16 cellular contexts compared by ENCODE assay signal in genomic region chr3:17770682-17771081, GRCh38. TPM values are rescaled to one million over a fixed set of nuclear protein-coding genes. Genes with fewer than 3 reads are reported as not detected.
A peak's percentile ranks its signal among the peaks of the same experiment; 100 is the strongest.
DNase-seq lines count a peak whose midpoint lies in the region; ATAC-seq, FAIRE-seq and TF ChIP-seq lines count a peak whose summit lies in the region.
"Had no signal": no experiment of that assay in that cellular context is flagged by ENCODE, and none has a peak within 500 bp of the region (broad histone marks: within the 10 kb centered on the region; RNA-seq: fewer than 3 reads in every experiment).

No MANE protein-coding gene starts in this region.

- H3K27ac Mint-ChIP-seq in endodermal cell, result no peak overlapping the region
- H3K27ac Mint-ChIP-seq: B cell; CD4-positive, alpha-beta memory T cell had no signal

- FAIRE-seq in A549 (lab: Jason Lieb, UNC), result no peak
- FAIRE-seq: GM12878 had no signal

- H2AFZ ChIP-seq in KMS-11 (ENCODE audit: low read depth) (peak overlapping the region; percentile 30; the same call in 1 of the 2 replicates), smooth muscle cell (ENCODE audit: low read depth) (peak overlapping the region; percentile 84)

- no peak for TF ChIP-seq RAD21 in A549 (conservative IDR thresholded peaks at IDR 0.05 in 1 of 2, IDR thresholded peaks at IDR 0.05 in 1 of 2)

- no peaks in the 10 kb centered on the region for H3K36me3 ChIP-seq in KMS-11 (ENCODE audit: insufficient read depth)
- H3K36me3 ChIP-seq in smooth muscle cell (ENCODE audit: low read depth), result no peaks in the 10 kb centered on the region
- no peaks in the 10 kb centered on the region for H3K36me3 ChIP-seq in endodermal cell (ENCODE audit: control insufficient read depth, insufficient read depth, low read length)

- H3K27me3 ChIP-seq in KMS-11 (ENCODE audit: insufficient read depth, low read depth) (no peaks in the 10 kb centered on the region), smooth muscle cell (ENCODE audit: low read depth) (no peaks in the 10 kb centered on the region), endodermal cell (ENCODE audit: control insufficient read depth, insufficient read depth, low read length, poor library complexity, severe bottlenecking) (no peaks in the 10 kb centered on the region)

- H3K4me2 ChIP-seq in A549, result no peak overlapping the region
- 0 out of 2 replicates have a peak overlapping the region, but pooled peaks have one; percentile 23 for H3K4me2 ChIP-seq in KMS-11
- no peak overlapping the region for H3K4me2 ChIP-seq in smooth muscle cell
- H3K4me2 ChIP-seq: GM23338 had no signal

- no peaks in the 10 kb centered on the region for H4K20me1 ChIP-seq in KMS-11 (ENCODE audit: insufficient read depth)
- H4K20me1 ChIP-seq in smooth muscle cell (ENCODE audit: low read depth), result no peaks in the 10 kb centered on the region

- H3K9me3 ChIP-seq in A549, result no peaks in the 10 kb centered on the region
- H3K9me3 ChIP-seq in smooth muscle cell (replicated peaks; ENCODE audit: low read depth), result no peaks in the 10 kb centered on the region
- H3K9me3 ChIP-seq in endodermal cell (ENCODE audit: control insufficient read depth, low read length), result peaks cover 12% of the 10 kb centered on the region

- no peaks in the 10 kb centered on the region for H3K79me2 ChIP-seq in KMS-11 (ENCODE audit: insufficient read depth, low read depth)
- H3K79me2 ChIP-seq in smooth muscle cell (ENCODE audit: low read depth), result no peaks in the 10 kb centered on the region

- H3K27ac ChIP-seq in A549, result peak overlapping the region; percentile 50 to 72; a peak in 3 of 6 replicates
- H3K27ac ChIP-seq in KMS-11, result no peak overlapping the region
- no peak overlapping the region for H3K27ac ChIP-seq in smooth muscle cell (ENCODE audit: low read depth)
- no peak overlapping the region for H3K27ac ChIP-seq in endodermal cell (ENCODE audit: low read depth, low read length)
- H3K27ac ChIP-seq: C4-2B had no signal

- no peaks in the 10 kb centered on the region for H3F3A ChIP-seq in smooth muscle cell (ENCODE audit: low read depth)

- CTCF ChIA-PET in A549 (lab: Yijun Ruan, JAX), result no interaction called here

- no peak for ATAC-seq in A549
- ATAC-seq: GM12878, GM23338 had no signal

- TF ChIP-seq CTCF in A549 (IDR thresholded peaks at IDR 0.05) (no peak), KMS-11 (conservative IDR thresholded peaks at IDR 0.05; ENCODE audit: low read depth, low read length) (no peak), smooth muscle cell (IDR thresholded peaks at IDR 0.05; ENCODE audit: borderline replicate concordance, insufficient read depth, poor library complexity, severe bottlenecking) (no peak), endodermal cell (conservative IDR thresholded peaks at IDR 0.05) (no peak)

- H3K9ac ChIP-seq in KMS-11 (no peak overlapping the region), smooth muscle cell (ENCODE audit: low read depth) (no peak overlapping the region), endodermal cell (ENCODE audit: extremely low read depth, low read length, poor library complexity, severe bottlenecking) (no peak overlapping the region)

- DNase-seq in A549 (ENCODE audit: low read depth in 1 of 2, low spot score in 1 of 2) (no peak), erythroblast (lab: John Stamatoyannopoulos, UW) (peak; percentile 37 to 44), smooth muscle cell (lab: John Stamatoyannopoulos, UW; ENCODE audit: unreplicated experiment) (no peak), endodermal cell (no peak), NCI-H82 treated with DMSO at 0.1 percent for 48 hours (lab: John Stamatoyannopoulos, UW; ENCODE audit: unreplicated experiment) (no peak), NCI-H2196 (lab: John Stamatoyannopoulos, UW; ENCODE audit: unreplicated experiment) (no peak)
- DNase-seq: 8988T; CD4-positive, alpha-beta memory T cell; DMS79; H7; IMR-90 had no signal

- H3K9me3 Mint-ChIP-seq in endodermal cell, result peaks cover 11% of the 10 kb centered on the region

- TF ChIP-seq EP300 in A549 (IDR thresholded peaks at IDR 0.05), result no peak

- no peak overlapping the region for H3K4me3 ChIP-seq in A549
- no peak overlapping the region for H3K4me3 ChIP-seq in KMS-11 (IDR thresholded peaks at IDR 0.05; ENCODE audit: insufficient read depth, low read depth, low read length)
- no peak overlapping the region for H3K4me3 ChIP-seq in smooth muscle cell
- no peak overlapping the region for H3K4me3 ChIP-seq in endodermal cell (ENCODE audit: low read length)
- H3K4me3 ChIP-seq: GM12878, GM23338 had no signal

- TF ChIP-seq POLR2A in A549 (IDR thresholded peaks at IDR 0.05; ENCODE audit: low read length) (no peak), erythroblast (IDR thresholded peaks at IDR 0.05; ENCODE audit: low read length) (no peak)

- peaks cover 9% of the 10 kb centered on the region; the same call in 2 of the 3 replicates for H3K4me1 ChIP-seq in A549
- peaks cover 9% of the 10 kb centered on the region for H3K4me1 ChIP-seq in KMS-11 (ENCODE audit: low read depth, poor library complexity, severe bottlenecking)
- no peaks in the 10 kb centered on the region for H3K4me1 ChIP-seq in smooth muscle cell (ENCODE audit: low read depth)
- no peaks in the 10 kb centered on the region for H3K4me1 ChIP-seq in endodermal cell (ENCODE audit: control insufficient read depth, insufficient read depth, low read length)

- H3K27me3 Mint-ChIP-seq in endodermal cell (ENCODE audit: insufficient read depth), result no peaks in the 10 kb centered on the region

- POLR2A ChIA-PET in A549 (lab: Yijun Ruan, JAX), result no interaction called here

- H3K4me3 Mint-ChIP-seq in endodermal cell, result no peak overlapping the region
- H3K4me3 Mint-ChIP-seq: B cell; CD4-positive, alpha-beta memory T cell; GM23338 had no signal

- H3K36me3 Mint-ChIP-seq in endodermal cell (ENCODE audit: low read depth), result peaks cover 2% of the 10 kb centered on the region
- H3K36me3 Mint-ChIP-seq: CD4-positive, alpha-beta memory T cell had no signal

- H3K4me1 Mint-ChIP-seq in endodermal cell, result peaks cover 11% of the 10 kb centered on the region
- H3K4me1 Mint-ChIP-seq: GM23338 had no signal

TF ChIP-seq in A549, 52 proteins besides CTCF, POLR2A, EP300 and RAD21:
- TF ChIP-seq EHMT2 (IDR thresholded peaks at IDR 0.05; ENCODE audit: low read depth) (no peak), JUN (IDR thresholded peaks at IDR 0.05) (no peak), CBX2 (IDR thresholded peaks at IDR 0.05; ENCODE audit: borderline replicate concordance, low read depth) (no peak), FOSL2 (IDR thresholded peaks at IDR 0.05) (no peak), FOSL2 (CRISPR knock-in tag; IDR thresholded peaks at IDR 0.05) (no peak), NPAS2 (CRISPR knock-in tag; IDR thresholded peaks at IDR 0.05; ENCODE audit: borderline replicate concordance) (no peak), HDAC2 (IDR thresholded peaks at IDR 0.05) (no peak), RNF2 (IDR thresholded peaks at IDR 0.05; ENCODE audit: borderline replicate concordance, low read depth) (no peak), KDM1A (IDR thresholded peaks at IDR 0.05; ENCODE audit: low read depth) (no peak), HOXB5 (CRISPR knock-in tag; IDR thresholded peaks at IDR 0.05) (no peak), BHLHE40 (IDR thresholded peaks at IDR 0.05; ENCODE audit: low read depth, low read length) (no peak), CHD2 (IDR thresholded peaks at IDR 0.05; ENCODE audit: low read length, partially characterized antibody) (no peak), ZSCAN20 (CRISPR knock-in tag; IDR thresholded peaks at IDR 0.05) (no peak), FOSB (CRISPR knock-in tag; IDR thresholded peaks at IDR 0.05) (no peak)
- TF ChIP-seq, protein P1, sequence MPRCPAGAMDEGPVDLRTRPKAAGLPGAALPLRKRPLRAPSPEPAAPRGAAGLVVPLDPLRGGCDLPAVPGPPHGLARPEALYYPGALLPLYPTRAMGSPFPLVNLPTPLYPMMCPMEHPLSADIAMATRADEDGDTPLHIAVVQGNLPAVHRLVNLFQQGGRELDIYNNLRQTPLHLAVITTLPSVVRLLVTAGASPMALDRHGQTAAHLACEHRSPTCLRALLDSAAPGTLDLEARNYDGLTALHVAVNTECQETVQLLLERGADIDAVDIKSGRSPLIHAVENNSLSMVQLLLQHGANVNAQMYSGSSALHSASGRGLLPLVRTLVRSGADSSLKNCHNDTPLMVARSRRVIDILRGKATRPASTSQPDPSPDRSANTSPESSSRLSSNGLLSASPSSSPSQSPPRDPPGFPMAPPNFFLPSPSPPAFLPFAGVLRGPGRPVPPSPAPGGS (IDR thresholded peaks at IDR 0.05), result no peak

RNA-seq across cellular contexts. Expression of gene TBC1D5, which starts 28.3 kb away (rescaled TPM):
- polyA plus RNA-seq in A549 (2011; rRNA removed) (67.3 and 72.2 TPM in 2 replicates), A549 (2017; fragmentation: RNase III; extraction: RNeasy Plus Mini Kit Qiagen cat#74134 plus additional on column Dnase treatment) (36.7 to 40.5 TPM (median 39.8 TPM) in 3 replicates), smooth muscle cell (12.1 and 14.6 TPM in 2 replicates)
- polyA plus RNA-seq in A549 (2012; cell fraction: cytosol; rRNA removed), result 14.4 and 19.6 TPM in 2 replicates
- polyA plus RNA-seq in A549 (2012; cell fraction: nucleus; rRNA removed), result 13.1 and 15.2 TPM in 2 replicates
- polyA minus RNA-seq in A549 (2011; rRNA and poly(A)+ RNA removed), result 65.0 and 68.7 TPM in 2 replicates
- total RNA-seq in smooth muscle cell (35.3 and 54.0 TPM in 2 replicates), endodermal cell (10 to 100 TPM; 68.8 to 77.7 TPM)
- 51.6 TPM for polyA plus RNA-seq in endodermal cell (2013, experiment 1 of 2)
- polyA plus RNA-seq in endodermal cell (2013, experiment 2 of 2), result 46.0 TPM

Comparison
In these comparisons a context has a peak if more than half of its experiments do, and no peak if none do; other contexts are left out.
1. DNase-seq: peak in erythroblast (2 of 2); none in A549 (0 of 2), smooth muscle cell (single experiment), endodermal cell (single experiment), NCI-H82 treated with DMSO at 0.1 percent for 48 hours (single experiment) and NCI-H2196 (single experiment).
2. H3K27ac ChIP-seq: peak in A549 (2 of 2); none in KMS-11 (single experiment), smooth muscle cell (single experiment) and endodermal cell (single experiment).